8 cellular contexts compared by ENCODE assay signal in the genomic region with DNA sequence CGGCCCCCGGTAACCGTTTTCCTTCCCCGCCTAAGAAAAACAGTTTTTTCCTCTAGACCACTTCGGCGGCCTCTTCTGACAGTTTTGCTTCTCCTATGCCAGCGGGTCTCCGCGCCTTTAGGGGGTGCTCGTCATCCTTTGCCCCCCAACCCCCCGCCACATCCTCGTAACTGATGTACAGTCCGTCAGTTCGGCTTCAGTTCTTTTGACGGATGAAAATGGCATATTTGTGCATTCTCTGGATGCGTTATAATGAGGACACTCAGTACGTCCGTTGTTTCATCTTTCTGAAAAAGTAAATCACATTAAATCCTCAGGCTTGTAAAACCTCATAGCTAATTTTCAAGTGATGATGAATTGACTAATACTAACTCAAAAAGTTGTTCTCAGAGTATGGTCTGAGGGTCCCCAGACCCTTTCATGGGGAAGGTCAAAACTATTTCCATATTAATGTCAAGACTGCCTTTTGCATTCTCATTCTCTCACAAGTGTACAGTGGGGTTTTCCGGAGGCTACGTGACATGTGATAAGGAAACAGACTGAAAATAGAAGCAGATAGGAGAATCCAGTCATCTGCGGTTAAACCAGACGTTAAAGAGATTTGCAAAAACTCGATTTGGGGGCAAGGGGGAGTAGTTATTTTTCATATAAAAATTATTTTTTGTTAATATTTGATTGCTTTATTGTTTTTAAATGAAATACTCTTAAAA. TPM values are rescaled to one million over a fixed set of nuclear protein-coding genes. Genes with fewer than 3 reads are reported as not detected.
DNase-seq lines count a peak whose midpoint lies in the region; ATAC-seq and TF ChIP-seq lines count a peak whose summit lies in the region.

No MANE protein-coding gene starts in this region.

- H3K4me1 Mint-ChIP-seq in activated T-helper 2 cell treated with anti-CD3 and anti-CD28 coated beads, Interferon-gamma antibody, Interleukin-2, Interleukin-4, amounts not matched to agents 10 μg/mL and 5 μg/mL and 100 μg/mL, durations not matched to agents 14 hours and 24 hours and 36 hours (ENCODE audit: low read depth): peaks cover 39% of the 10 kb centered on the region

- no peaks in the 10 kb centered on the region for H3K9me3 ChIP-seq in prostate gland

- 9% methylated on average over 23 of the region's 23 CpGs for WGBS in prostate gland

- peak overlapping the region; percentile 96 to 99 for H3K27ac ChIP-seq in prostate gland

- no peaks in the 10 kb centered on the region for H3K27me3 ChIP-seq in prostate gland (replicated peaks; ENCODE audit: insufficient read depth)

- peaks cover 31% of the 10 kb centered on the region for H3K36me3 Mint-ChIP-seq in activated T-helper 2 cell treated with anti-CD3 and anti-CD28 coated beads, Interferon-gamma antibody, Interleukin-2, Interleukin-4, amounts not matched to agents 10 μg/mL and 5 μg/mL and 100 μg/mL, durations not matched to agents 14 hours and 24 hours and 36 hours (ENCODE audit: low read depth)

- no peaks in the 10 kb centered on the region for H3K27me3 Mint-ChIP-seq in activated T-helper 2 cell treated with anti-CD3 and anti-CD28 coated beads, Interferon-gamma antibody, Interleukin-2, Interleukin-4, amounts not matched to agents 10 μg/mL and 5 μg/mL and 100 μg/mL, durations not matched to agents 14 hours and 24 hours and 36 hours (ENCODE audit: low read depth)

- no peak for TF ChIP-seq POLR2A in prostate gland (IDR thresholded peaks at IDR 0.05)

- ATAC-seq in HG02610 (IDR thresholded peaks at IDR 0.05; ENCODE audit: unreplicated experiment) (peak; percentile 18), sciatic nerve (no peak)

- no peaks in the 10 kb centered on the region for H3K4me1 ChIP-seq in prostate gland (replicated peaks)

- no peaks in the 10 kb centered on the region for H3K36me3 ChIP-seq in prostate gland

- peak; percentile 16 to 43 (median 22) for DNase-seq in stimulated activated CD4-positive, alpha-beta T cell treated with anti-CD3 and anti-CD28 coated beads, Interleukin-12 subunit alpha, Interleukin-12 subunit beta, amount 100 ng/mL, for 48 hours (ENCODE audit: low read depth in 2 of 3, low spot score in 1 of 3)
- DNase-seq in stimulated activated CD4-positive, alpha-beta T cell treated with anti-CD3 and anti-CD28 coated beads, Interleukin-12 subunit alpha, Interleukin-12 subunit beta, amount 100 ng/mL, for 4 hours: no peak
- DNase-seq in NCI-H2196 treated with DMSO at 0.1 percent for 48 hours (lab: John Stamatoyannopoulos, UW; ENCODE audit: unreplicated experiment) (peak; percentile 20), glomerular visceral epithelial cell (ENCODE audit: extremely low spot score) (peak; percentile 40), prostate gland (ENCODE audit: low spot score) (no peak), sciatic nerve (ENCODE audit: low spot score) (no peak)
- DNase-seq in activated T-helper 2 cell treated with anti-CD3 and anti-CD28 coated beads, Interferon-gamma antibody, Interleukin-2, Interleukin-4, amounts not matched to agents 10 μg/mL and 5 μg/mL and 100 μg/mL, durations not matched to agents 14 hours and 24 hours and 36 hours (ENCODE audit: low spot score): peak; percentile 25

- peak overlapping the region; percentile 99 for H3K27ac Mint-ChIP-seq in activated T-helper 2 cell treated with anti-CD3 and anti-CD28 coated beads, Interferon-gamma antibody, Interleukin-2, Interleukin-4, amounts not matched to agents 10 μg/mL and 5 μg/mL and 100 μg/mL, durations not matched to agents 14 hours and 24 hours and 36 hours

- intact Hi-C loops in activated T-helper 2 cell treated with anti-CD3 and anti-CD28 coated beads, Interferon-gamma antibody, Interleukin-2, Interleukin-4, amounts not matched to agents 10 μg/mL and 5 μg/mL and 100 μg/mL, durations not matched to agents 14 hours and 24 hours and 36 hours (cut with micrococcal nuclease): loop anchor here (1.0 to 2.0 kb wide), 8 partner anchors 74 to 695 kb away; a partner anchor contains a TSS
- intact Hi-C loops in prostate gland (cut with DNase I): loop anchor here (2.0 to 10.0 kb wide), 3 partner anchors 173 to 499 kb away; a partner anchor contains a TSS
- intact Hi-C loops in sciatic nerve (cut with DNase I): no loop called here

- TF ChIP-seq CTCF in prostate gland (IDR thresholded peaks at IDR 0.05): no peak

- no peaks in the 10 kb centered on the region for H3K9me3 Mint-ChIP-seq in activated T-helper 2 cell treated with anti-CD3 and anti-CD28 coated beads, Interferon-gamma antibody, Interleukin-2, Interleukin-4, amounts not matched to agents 10 μg/mL and 5 μg/mL and 100 μg/mL, durations not matched to agents 14 hours and 24 hours and 36 hours

- peak overlapping the region; percentile 94 for H3K4me3 Mint-ChIP-seq in activated T-helper 2 cell treated with anti-CD3 and anti-CD28 coated beads, Interferon-gamma antibody, Interleukin-2, Interleukin-4, amounts not matched to agents 10 μg/mL and 5 μg/mL and 100 μg/mL, durations not matched to agents 14 hours and 24 hours and 36 hours (ENCODE audit: low read depth)

- peak overlapping the region; percentile 76 to 94 for H3K4me3 ChIP-seq in prostate gland

RNA-seq across cellular contexts. Expression of a gene that starts 0.8 kb away (rescaled TPM):
- 701 and 744 TPM in 2 replicates for total RNA-seq in activated T-helper 2 cell treated with anti-CD3 and anti-CD28 coated beads, Interferon-gamma antibody, Interleukin-2, Interleukin-4, amounts not matched to agents 10 μg/mL and 5 μg/mL and 100 μg/mL, durations not matched to agents 14 hours and 24 hours and 36 hours
- total RNA-seq in prostate gland: 100 to 1,000 TPM; 223 to 325 TPM
- total RNA-seq in sciatic nerve: 425 TPM

RNA-seq across cellular contexts. Expression of a gene that starts 53.7 kb away (rescaled TPM):
- total RNA-seq in activated T-helper 2 cell treated with anti-CD3 and anti-CD28 coated beads, Interferon-gamma antibody, Interleukin-2, Interleukin-4, amounts not matched to agents 10 μg/mL and 5 μg/mL and 100 μg/mL, durations not matched to agents 14 hours and 24 hours and 36 hours: 43.2 and 44.2 TPM in 2 replicates
- total RNA-seq in prostate gland: 10 to 100 TPM in 1 of 2 donors, 1 to 10 TPM in 1; 8.8 to 11.8 TPM
- total RNA-seq in sciatic nerve: 34.2 TPM

Comparison
In these comparisons a context has a peak if more than half of its experiments do, and no peak if none do; other contexts are left out.
1. DNase-seq: peak in stimulated activated CD4-positive, alpha-beta T cell treated with anti-CD3 and anti-CD28 coated beads, Interleukin-12 subunit alpha, Interleukin-12 subunit beta, amount 100 ng/mL, for 48 hours (3 of 3), NCI-H2196 treated with DMSO at 0.1 percent for 48 hours (single experiment), activated T-helper 2 cell treated with anti-CD3 and anti-CD28 coated beads, Interferon-gamma antibody, Interleukin-2, Interleukin-4, amounts not matched to agents 10 μg/mL and 5 μg/mL and 100 μg/mL, durations not matched to agents 14 hours and 24 hours and 36 hours (single experiment) and glomerular visceral epithelial cell (single experiment); none in stimulated activated CD4-positive, alpha-beta T cell treated with anti-CD3 and anti-CD28 coated beads, Interleukin-12 subunit alpha, Interleukin-12 subunit beta, amount 100 ng/mL, for 4 hours (single experiment), prostate gland (single experiment) and sciatic nerve (single experiment).